In the genomic region with DNA sequence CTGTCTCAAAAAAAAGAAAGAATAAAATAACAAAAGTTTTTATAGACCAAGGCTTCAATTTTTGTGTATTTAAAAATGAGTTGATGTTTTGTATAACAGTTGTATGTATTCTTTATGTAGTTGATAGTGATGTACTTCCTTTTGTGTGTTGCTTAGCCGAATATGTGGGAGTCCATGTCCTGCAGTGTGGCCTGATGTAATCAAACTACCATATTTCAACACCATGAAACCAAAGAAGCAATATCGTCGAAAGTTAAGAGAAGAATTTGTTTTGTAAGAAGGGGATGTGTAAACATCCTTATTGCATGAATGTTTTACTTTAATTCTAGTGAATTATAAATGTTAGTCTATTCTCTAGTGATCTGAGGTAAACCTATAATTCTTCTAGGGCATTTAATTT, we compare ENCODE assay signal across 2 cellular contexts.
TF ChIP-seq lines count a peak whose summit lies in the region.

No MANE protein-coding gene starts in this region.

TF ChIP-seq in HCT116, 20 proteins besides CTCF, POLR2A, EP300 and RAD21:
- 0 out of 2 replicates have a peak, but pooled peaks have one; percentile 14 for TF ChIP-seq CEBPB (IDR thresholded peaks at IDR 0.05; ENCODE audit: low read depth)
- TF ChIP-seq EZH2 (IDR thresholded peaks at IDR 0.05) = no peak
- TF ChIP-seq, protein P1, sequence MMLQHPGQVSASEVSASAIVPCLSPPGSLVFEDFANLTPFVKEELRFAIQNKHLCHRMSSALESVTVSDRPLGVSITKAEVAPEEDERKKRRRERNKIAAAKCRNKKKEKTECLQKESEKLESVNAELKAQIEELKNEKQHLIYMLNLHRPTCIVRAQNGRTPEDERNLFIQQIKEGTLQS (IDR thresholded peaks at IDR 0.05) = no peak
- no peak for TF ChIP-seq POLR2AphosphoS5 (IDR thresholded peaks at IDR 0.05; ENCODE audit: low read depth, low read length)
- TF ChIP-seq EGR1 (IDR thresholded peaks at IDR 0.05; ENCODE audit: low read depth) = no peak
- TF ChIP-seq JUND (IDR thresholded peaks at IDR 0.05) = no peak

TF ChIP-seq in K562, 482 proteins besides CTCF, POLR2A, EP300 and RAD21:
- TF ChIP-seq, protein P2, sequence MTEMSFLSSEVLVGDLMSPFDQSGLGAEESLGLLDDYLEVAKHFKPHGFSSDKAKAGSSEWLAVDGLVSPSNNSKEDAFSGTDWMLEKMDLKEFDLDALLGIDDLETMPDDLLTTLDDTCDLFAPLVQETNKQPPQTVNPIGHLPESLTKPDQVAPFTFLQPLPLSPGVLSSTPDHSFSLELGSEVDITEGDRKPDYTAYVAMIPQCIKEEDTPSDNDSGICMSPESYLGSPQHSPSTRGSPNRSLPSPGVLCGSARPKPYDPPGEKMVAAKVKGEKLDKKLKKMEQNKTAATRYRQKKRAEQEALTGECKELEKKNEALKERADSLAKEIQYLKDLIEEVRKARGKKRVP (CRISPR knock-in tag; IDR thresholded peaks at IDR 0.05) = peak; percentile 53; the same call in 1 of the 2 replicates
- no peak for TF ChIP-seq KHSRP (IDR thresholded peaks at IDR 0.05)
- peak; percentile 63; the same call in 1 of the 2 replicates for TF ChIP-seq MYC (IDR thresholded peaks at IDR 0.05; ENCODE audit: low read depth, low read length)
- no peak for TF ChIP-seq MYC (CRISPR knock-in tag; IDR thresholded peaks at IDR 0.05; ENCODE audit: borderline replicate concordance, low read depth)
- no peak for TF ChIP-seq ZNF79 (CRISPR knock-in tag; IDR thresholded peaks at IDR 0.05; ENCODE audit: low read depth)
- TF ChIP-seq BACH1 (tag; IDR thresholded peaks at IDR 0.05) = peak; percentile 51; the same call in 1 of the 2 replicates
- TF ChIP-seq, protein P3, sequence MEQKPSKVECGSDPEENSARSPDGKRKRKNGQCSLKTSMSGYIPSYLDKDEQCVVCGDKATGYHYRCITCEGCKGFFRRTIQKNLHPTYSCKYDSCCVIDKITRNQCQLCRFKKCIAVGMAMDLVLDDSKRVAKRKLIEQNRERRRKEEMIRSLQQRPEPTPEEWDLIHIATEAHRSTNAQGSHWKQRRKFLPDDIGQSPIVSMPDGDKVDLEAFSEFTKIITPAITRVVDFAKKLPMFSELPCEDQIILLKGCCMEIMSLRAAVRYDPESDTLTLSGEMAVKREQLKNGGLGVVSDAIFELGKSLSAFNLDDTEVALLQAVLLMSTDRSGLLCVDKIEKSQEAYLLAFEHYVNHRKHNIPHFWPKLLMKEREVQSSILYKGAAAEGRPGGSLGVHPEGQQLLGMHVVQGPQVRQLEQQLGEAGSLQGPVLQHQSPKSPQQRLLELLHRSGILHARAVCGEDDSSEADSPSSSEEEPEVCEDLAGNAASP (IDR thresholded peaks at IDR 0.05) = no peak
- peak; percentile 84 for TF ChIP-seq CEBPG (CRISPR knock-in tag; IDR thresholded peaks at IDR 0.05)
- TF ChIP-seq CEBPG (tag; conservative IDR thresholded peaks at IDR 0.05 in 1 of 2, IDR thresholded peaks at IDR 0.05 in 1 of 2) = peak; percentile 80 to 93
- TF ChIP-seq FOS (IDR thresholded peaks at IDR 0.05; ENCODE audit: extremely low read depth, insufficient read length) = no peak
- TF ChIP-seq NFXL1 (CRISPR knock-in tag; IDR thresholded peaks at IDR 0.05) = no peak
- TF ChIP-seq CEBPB (tag; IDR thresholded peaks at IDR 0.05) = peak; percentile 47
- TF ChIP-seq, protein P4, sequence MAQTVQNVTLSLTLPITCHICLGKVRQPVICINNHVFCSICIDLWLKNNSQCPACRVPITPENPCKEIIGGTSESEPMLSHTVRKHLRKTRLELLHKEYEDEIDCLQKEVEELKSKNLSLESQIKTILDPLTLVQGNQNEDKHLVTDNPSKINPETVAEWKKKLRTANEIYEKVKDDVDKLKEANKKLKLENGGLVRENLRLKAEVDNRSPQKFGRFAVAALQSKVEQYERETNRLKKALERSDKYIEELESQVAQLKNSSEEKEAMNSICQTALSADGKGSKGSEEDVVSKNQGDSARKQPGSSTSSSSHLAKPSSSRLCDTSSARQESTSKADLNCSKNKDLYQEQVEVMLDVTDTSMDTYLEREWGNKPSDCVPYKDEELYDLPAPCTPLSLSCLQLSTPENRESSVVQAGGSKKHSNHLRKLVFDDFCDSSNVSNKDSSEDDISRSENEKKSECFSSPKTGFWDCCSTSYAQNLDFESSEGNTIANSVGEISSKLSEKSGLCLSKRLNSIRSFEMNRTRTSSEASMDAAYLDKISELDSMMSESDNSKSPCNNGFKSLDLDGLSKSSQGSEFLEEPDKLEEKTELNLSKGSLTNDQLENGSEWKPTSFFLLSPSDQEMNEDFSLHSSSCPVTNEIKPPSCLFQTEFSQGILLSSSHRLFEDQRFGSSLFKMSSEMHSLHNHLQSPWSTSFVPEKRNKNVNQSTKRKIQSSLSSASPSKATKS (CRISPR knock-in tag; IDR thresholded peaks at IDR 0.05) = no peak
- no peak for TF ChIP-seq ZKSCAN8 (CRISPR knock-in tag; IDR thresholded peaks at IDR 0.05)
- peak; percentile 38; the same call in 1 of the 2 replicates for TF ChIP-seq GABPA (tag; conservative IDR thresholded peaks at IDR 0.05; ENCODE audit: low read depth)
- TF ChIP-seq TRIM24 (IDR thresholded peaks at IDR 0.05) = peak in 1 of 2 experiments; percentile 30; a peak in 1 of 4 replicates
- no peak for TF ChIP-seq ZNF699 (CRISPR knock-in tag; IDR thresholded peaks at IDR 0.05; ENCODE audit: insufficient replicate concordance)
- 0 out of 2 replicates have a peak, but pooled peaks have one; percentile 22 for TF ChIP-seq HDAC8 (tag; IDR thresholded peaks at IDR 0.05)
- TF ChIP-seq EP400 (IDR thresholded peaks at IDR 0.05) = peak; percentile 46
- TF ChIP-seq NR2C1 (IDR thresholded peaks at IDR 0.05) = no peak
- 0 out of 2 replicates have a peak, but pooled peaks have one; percentile 12 for TF ChIP-seq NR2C1 (tag; IDR thresholded peaks at IDR 0.05)
- TF ChIP-seq, protein P5, sequence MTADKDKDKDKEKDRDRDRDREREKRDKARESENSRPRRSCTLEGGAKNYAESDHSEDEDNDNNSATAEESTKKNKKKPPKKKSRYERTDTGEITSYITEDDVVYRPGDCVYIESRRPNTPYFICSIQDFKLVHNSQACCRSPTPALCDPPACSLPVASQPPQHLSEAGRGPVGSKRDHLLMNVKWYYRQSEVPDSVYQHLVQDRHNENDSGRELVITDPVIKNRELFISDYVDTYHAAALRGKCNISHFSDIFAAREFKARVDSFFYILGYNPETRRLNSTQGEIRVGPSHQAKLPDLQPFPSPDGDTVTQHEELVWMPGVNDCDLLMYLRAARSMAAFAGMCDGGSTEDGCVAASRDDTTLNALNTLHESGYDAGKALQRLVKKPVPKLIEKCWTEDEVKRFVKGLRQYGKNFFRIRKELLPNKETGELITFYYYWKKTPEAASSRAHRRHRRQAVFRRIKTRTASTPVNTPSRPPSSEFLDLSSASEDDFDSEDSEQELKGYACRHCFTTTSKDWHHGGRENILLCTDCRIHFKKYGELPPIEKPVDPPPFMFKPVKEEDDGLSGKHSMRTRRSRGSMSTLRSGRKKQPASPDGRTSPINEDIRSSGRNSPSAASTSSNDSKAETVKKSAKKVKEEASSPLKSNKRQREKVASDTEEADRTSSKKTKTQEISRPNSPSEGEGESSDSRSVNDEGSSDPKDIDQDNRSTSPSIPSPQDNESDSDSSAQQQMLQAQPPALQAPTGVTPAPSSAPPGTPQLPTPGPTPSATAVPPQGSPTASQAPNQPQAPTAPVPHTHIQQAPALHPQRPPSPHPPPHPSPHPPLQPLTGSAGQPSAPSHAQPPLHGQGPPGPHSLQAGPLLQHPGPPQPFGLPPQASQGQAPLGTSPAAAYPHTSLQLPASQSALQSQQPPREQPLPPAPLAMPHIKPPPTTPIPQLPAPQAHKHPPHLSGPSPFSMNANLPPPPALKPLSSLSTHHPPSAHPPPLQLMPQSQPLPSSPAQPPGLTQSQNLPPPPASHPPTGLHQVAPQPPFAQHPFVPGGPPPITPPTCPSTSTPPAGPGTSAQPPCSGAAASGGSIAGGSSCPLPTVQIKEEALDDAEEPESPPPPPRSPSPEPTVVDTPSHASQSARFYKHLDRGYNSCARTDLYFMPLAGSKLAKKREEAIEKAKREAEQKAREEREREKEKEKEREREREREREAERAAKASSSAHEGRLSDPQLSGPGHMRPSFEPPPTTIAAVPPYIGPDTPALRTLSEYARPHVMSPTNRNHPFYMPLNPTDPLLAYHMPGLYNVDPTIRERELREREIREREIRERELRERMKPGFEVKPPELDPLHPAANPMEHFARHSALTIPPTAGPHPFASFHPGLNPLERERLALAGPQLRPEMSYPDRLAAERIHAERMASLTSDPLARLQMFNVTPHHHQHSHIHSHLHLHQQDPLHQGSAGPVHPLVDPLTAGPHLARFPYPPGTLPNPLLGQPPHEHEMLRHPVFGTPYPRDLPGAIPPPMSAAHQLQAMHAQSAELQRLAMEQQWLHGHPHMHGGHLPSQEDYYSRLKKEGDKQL (CRISPR knock-in tag; IDR thresholded peaks at IDR 0.05; ENCODE audit: borderline replicate concordance) = no peak
